Comparison of ENCODE assay signal across 17 cellular contexts in the genomic region with DNA sequence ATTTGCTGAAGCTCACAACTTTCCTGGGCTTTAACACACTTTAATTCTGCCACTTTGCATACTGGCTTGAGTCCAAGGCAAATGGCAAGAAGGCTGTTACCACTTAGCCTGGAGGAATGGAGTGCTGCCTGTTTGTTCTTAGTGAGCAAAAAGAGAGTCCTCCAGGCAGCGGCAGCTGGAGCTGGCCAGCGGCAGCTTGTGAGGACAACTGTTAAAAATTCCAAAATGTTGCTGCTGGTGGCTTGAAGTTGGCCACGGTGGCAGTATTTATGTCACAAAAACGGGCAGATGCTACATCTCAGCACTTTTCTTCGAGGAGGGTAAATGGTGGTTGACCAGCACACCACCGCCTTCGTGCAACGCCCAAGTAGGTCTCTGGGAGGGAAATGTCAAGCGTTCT. TPM values are rescaled to one million over a fixed set of nuclear protein-coding genes. Genes with fewer than 3 reads are reported as not detected.
A peak's percentile ranks its signal among the peaks of the same experiment; 100 is the strongest.
DNase-seq lines count a peak whose midpoint lies in the region; ATAC-seq and TF ChIP-seq lines count a peak whose summit lies in the region.
"Had no signal": no experiment of that assay in that cellular context is flagged by ENCODE, and none has a peak within 500 bp of the region (broad histone marks: within the 10 kb centered on the region; RNA-seq: fewer than 3 reads in every experiment).

No MANE protein-coding gene starts in this region.

- H3K4me1 ChIP-seq in mammary epithelial cell (ENCODE audit: insufficient read depth, low read length) (peaks cover 22% of the 10 kb centered on the region), colonic mucosa (peaks cover 8% of the 10 kb centered on the region), thyroid gland (peaks cover 30 to 40% of the 10 kb centered on the region in 2 donors), transverse colon (peaks cover 0 to 35% (median 7%) of the 10 kb centered on the region in 4 donors)
- H3K4me1 ChIP-seq: uterus had no signal

- no peak for TF ChIP-seq CTCF in MCF 10A (IDR thresholded peaks at IDR 0.05; ENCODE audit: unreplicated experiment)
- TF ChIP-seq CTCF in mammary epithelial cell (conservative IDR thresholded peaks at IDR 0.05 in 1 of 2, IDR thresholded peaks at IDR 0.05 in 1 of 2; ENCODE audit: extremely low read depth in 1 of 2, insufficient read depth in 1 of 2, low read depth in 1 of 2, low read length in 2 of 2), result no peak
- TF ChIP-seq CTCF in colonic mucosa (IDR thresholded peaks at IDR 0.05), result no peak
- TF ChIP-seq CTCF in thyroid gland (IDR thresholded peaks at IDR 0.05), result no peak
- TF ChIP-seq CTCF in transverse colon (IDR thresholded peaks at IDR 0.05), result no peak

- TF ChIP-seq EP300 in transverse colon (IDR thresholded peaks at IDR 0.05; ENCODE audit: low read depth), result no peak

- no TSS peak for BruUV-seq in MCF 10A (replicated peaks; lab: Mats Ljungman, UMichigan)
- no TSS peak for BruUV-seq in mammary epithelial cell (replicated peaks; lab: Mats Ljungman, UMichigan)

- H3K4me3 ChIP-seq in mammary epithelial cell (replicated peaks in 1 of 3; ENCODE audit: insufficient read depth in 1 of 3, low read depth in 2 of 3, low read length in 3 of 3), result no peak overlapping the region
- no peak overlapping the region for H3K4me3 ChIP-seq in colonic mucosa
- H3K4me3 ChIP-seq in thyroid gland (replicated peaks in 1 of 3), result no peak overlapping the region
- H3K4me3 ChIP-seq in transverse colon, result no peak overlapping the region
- H3K4me3 ChIP-seq: K562, PC-9, uterus had no signal

- peaks cover 2% of the 10 kb centered on the region for H3K36me3 ChIP-seq in mammary epithelial cell (ENCODE audit: insufficient read depth, low read length)
- no peaks in the 10 kb centered on the region for H3K36me3 ChIP-seq in colonic mucosa
- no peaks in the 10 kb centered on the region for H3K36me3 ChIP-seq in thyroid gland
- no peaks in the 10 kb centered on the region for H3K36me3 ChIP-seq in transverse colon
- H3K36me3 ChIP-seq: uterus had no signal

- peaks cover 14% of the 10 kb centered on the region for H3K36me3 Mint-ChIP-seq in MCF 10A (ENCODE audit: insufficient read depth, unreplicated experiment)

- intact Hi-C loops in MCF 10A (cut with micrococcal nuclease) (no loop called here), mammary epithelial cell (cut with micrococcal nuclease) (no loop called here), colonic mucosa (cut with DNase I) (no loop called here), thyroid gland (cut with DNase I) (no loop called here), transverse colon (cut with DNase I; ENCODE audit: low total_unique reads) (no loop called here)

- dilution Hi-C loops in mammary epithelial cell (cut with HindIII; ENCODE audit: low sequenced_read_pairs), result no loop called here

- no peak overlapping the region for H3K9ac ChIP-seq in mammary epithelial cell (ENCODE audit: insufficient read depth, low read length)
- no peak overlapping the region for H3K9ac ChIP-seq in colonic mucosa (ENCODE audit: low read depth in 2 of 2, low read length in 2 of 2)

- in situ Hi-C loops in mammary epithelial cell (cut with MboI; ENCODE audit: low sequenced_read_pairs in 2 of 2) (no loop called here), transverse colon (cut with MboI; ENCODE audit: low pct_ligation_motif_present in 1 of 4, low pct_unique_long_range_greater_than_20kb in 1 of 4, low sequenced_read_pairs in 3 of 4) (loop anchor here in 2 of 4 donors (5.0 to 25.0 kb wide), 2 partner anchors 184 to 324 kb away; no protein-coding TSS in a partner anchor)

- POLR2A ChIA-PET in MCF 10A (lab: Yijun Ruan, JAX), result interaction anchor here (0.6 to 4.1 kb wide), 10 partner anchors 28 to 236 kb away, joined by 3 to 20 read pairs (median 4); a partner anchor contains a TSS

- no peaks in the 10 kb centered on the region for H3K79me2 ChIP-seq in mammary epithelial cell (ENCODE audit: insufficient read depth, low read length)

- H3K27ac Mint-ChIP-seq in MCF 10A (ENCODE audit: low read depth, unreplicated experiment), result peak overlapping the region; percentile 84
- H3K27ac Mint-ChIP-seq: activated T-helper 2 cell treated with anti-CD3 and anti-CD28 coated beads, Interferon-gamma antibody, Interleukin-2, Interleukin-4, amounts not matched to agents 10 μg/mL and 5 μg/mL and 100 μg/mL, durations not matched to agents 14 hours and 24 hours and 36 hours had no signal

- H2AFZ ChIP-seq in mammary epithelial cell (ENCODE audit: low read depth, low read length), result no peak overlapping the region
- H2AFZ ChIP-seq: PC-9 had no signal

- no peak overlapping the region for H3K4me3 Mint-ChIP-seq in MCF 10A (ENCODE audit: unreplicated experiment)
- H3K4me3 Mint-ChIP-seq: activated CD4-positive, alpha-beta T cell treated with anti-CD3 and anti-CD28 coated beads, Interleukin-2, amount 10 ng/mL, durations not matched to agents 7 days and 5 days; T-cell had no signal

- no peaks in the 10 kb centered on the region for H4K20me1 ChIP-seq in mammary epithelial cell (ENCODE audit: insufficient read depth, low read length)

- TF ChIP-seq POLR2A in thyroid gland (IDR thresholded peaks at IDR 0.05), result no peak
- no peak for TF ChIP-seq POLR2A in transverse colon (IDR thresholded peaks at IDR 0.05)

- no peak for ATAC-seq in GM18858 (IDR thresholded peaks at IDR 0.05; ENCODE audit: unreplicated experiment)
- ATAC-seq: K562, T-cell had no signal

- H3K27ac ChIP-seq in mammary epithelial cell (ENCODE audit: insufficient read depth, low read depth, low read length) (no peak overlapping the region), colonic mucosa (no peak overlapping the region), thyroid gland (peak overlapping the region in 1 of 3 donors; percentile 78), transverse colon (no peak overlapping the region)
- H3K27ac ChIP-seq: PC-9, uterus had no signal

- H3K9me3 Mint-ChIP-seq in MCF 10A (ENCODE audit: unreplicated experiment), result no peaks in the 10 kb centered on the region
- H3K9me3 Mint-ChIP-seq: activated CD4-positive, alpha-beta T cell treated with anti-CD3 and anti-CD28 coated beads, Interleukin-2, amount 10 ng/mL, durations not matched to agents 7 days and 5 days; activated T-helper 2 cell treated with anti-CD3 and anti-CD28 coated beads, Interferon-gamma antibody, Interleukin-2, Interleukin-4, amounts not matched to agents 10 μg/mL and 5 μg/mL and 100 μg/mL, durations not matched to agents 14 hours and 24 hours and 36 hours; T-cell had no signal

- no peaks in the 10 kb centered on the region for H3K27me3 Mint-ChIP-seq in MCF 10A (ENCODE audit: insufficient read depth, unreplicated experiment)
- H3K27me3 Mint-ChIP-seq: activated CD4-positive, alpha-beta T cell treated with anti-CD3 and anti-CD28 coated beads, Interleukin-2, amount 10 ng/mL, durations not matched to agents 7 days and 5 days; T-cell had no signal

- H3K4me2 ChIP-seq in mammary epithelial cell (ENCODE audit: insufficient read depth, low read depth, low read length), result no peak overlapping the region
- H3K4me2 ChIP-seq: PC-9 had no signal

- no peaks in the 10 kb centered on the region for H3K9me3 ChIP-seq in mammary epithelial cell (replicated peaks; ENCODE audit: insufficient read depth, low read length)
- no peaks in the 10 kb centered on the region for H3K9me3 ChIP-seq in colonic mucosa
- H3K9me3 ChIP-seq in thyroid gland, result no peaks in the 10 kb centered on the region
- no peaks in the 10 kb centered on the region for H3K9me3 ChIP-seq in transverse colon
- H3K9me3 ChIP-seq: uterus had no signal

- H3K27me3 ChIP-seq in mammary epithelial cell (ENCODE audit: insufficient read depth, low read length) (no peaks in the 10 kb centered on the region), colonic mucosa (no peaks in the 10 kb centered on the region), thyroid gland (no peaks in the 10 kb centered on the region), transverse colon (no peaks in the 10 kb centered on the region)
- H3K27me3 ChIP-seq: uterus had no signal

- H3K4me1 Mint-ChIP-seq in MCF 10A (ENCODE audit: insufficient read depth, unreplicated experiment), result peaks cover 63% of the 10 kb centered on the region

- CTCF ChIA-PET in MCF 10A (lab: Yijun Ruan, JAX), result interaction anchor here (0.7 to 5.7 kb wide), 10 partner anchors 20 to 260 kb away, joined by 3 to 101 read pairs (median 4); no protein-coding TSS in a partner anchor
- CTCF ChIA-PET in mammary epithelial cell (lab: Charles Lee; ENCODE audit: low non-redundant PET), result interaction anchor here (1.4 kb wide), 1 partner anchor 185 kb away, joined by 7 read pairs; no protein-coding TSS in a partner anchor

- DNase-seq in MCF 10A (ENCODE audit: unreplicated experiment), result peak; percentile 37
- no peak for DNase-seq in mammary epithelial cell
- peak; percentile 77 for DNase-seq in NCI-H524 treated with DMSO at 0.1 percent for 48 hours (lab: John Stamatoyannopoulos, UW)
- DNase-seq in colonic mucosa, result peak; percentile 13
- DNase-seq in thyroid gland, result peak; percentile 74
- DNase-seq in transverse colon, result no peak
- DNase-seq in activated naive CD4-positive, alpha-beta T cell treated with anti-CD3 and anti-CD28 coated beads, Interleukin-2, amount 50 U/mL, for 16 hours, result no peak
- DNase-seq: activated CD4-positive, alpha-beta T cell treated with anti-CD3 and anti-CD28 coated beads, Interleukin-2, amount 10 ng/mL, durations not matched to agents 7 days and 5 days; AML-193; effector CD8-positive, alpha-beta T cell; glutamatergic neuron; PC-9; T-cell; uterus had no signal

- WGBS in mammary epithelial cell (ENCODE audit: low coverage, missing lambda C conversion rate), result 58% methylated on average over 9 of the region's 9 CpGs
- 54 to 73% methylated on average over 9 of the region's 9 CpGs for WGBS in thyroid gland, 2 donors
- WGBS in transverse colon (ENCODE audit: low coverage in 1 of 2), 2 donors, result 71 to 88% methylated on average over 5 to 9 of the region's 9 CpGs

RNA-seq across cellular contexts. Expression of a gene that starts 27.3 kb away (rescaled TPM):
- total RNA-seq in MCF 10A (2022), result 18.6 and 19.7 TPM in 2 replicates
- 10 to 100 TPM; 13.0 to 20.5 TPM for total RNA-seq in mammary epithelial cell
- polyA plus RNA-seq in mammary epithelial cell, result 11.4 TPM
- polyA minus RNA-seq in mammary epithelial cell, result 27.1 TPM
- total RNA-seq in colonic mucosa, result 10 to 100 TPM; 13.6 to 18.4 TPM
- total RNA-seq in thyroid gland, result 1 to 10 TPM; 5.2 to 8.9 (median 7.0) TPM
- total RNA-seq in transverse colon, result 10 to 100 TPM in 3 of 4 donors, 1 to 10 TPM in 1; 4.6 to 33.7 (median 23.3) TPM

RNA-seq across cellular contexts. Expression of a gene that starts 29.4 kb away (rescaled TPM):
- total RNA-seq in MCF 10A (2022) (47.7 and 55.8 TPM in 2 replicates), mammary epithelial cell (100 to 1,000 TPM in 1 of 2 donors, 10 to 100 TPM in 1; 48.9 to 116 TPM), colonic mucosa (10 to 100 TPM; 41.3 to 45.2 TPM), thyroid gland (100 to 1,000 TPM in 3 of 4 donors, 10 to 100 TPM in 1; 71.2 to 145 (median 121) TPM), transverse colon (10 to 100 TPM; 34.8 to 55.8 (median 46.8) TPM)
- polyA plus RNA-seq in mammary epithelial cell, result 51.3 TPM
- polyA minus RNA-seq in mammary epithelial cell, result 50.4 TPM

Comparison
In these comparisons a context has a peak if more than half of its experiments do, and no peak if none do; other contexts are left out.
1. DNase-seq: peak in MCF 10A (single experiment), NCI-H524 treated with DMSO at 0.1 percent for 48 hours (single experiment), colonic mucosa (single experiment) and thyroid gland (2 of 2); none in mammary epithelial cell (single experiment), transverse colon (single experiment) and activated naive CD4-positive, alpha-beta T cell treated with anti-CD3 and anti-CD28 coated beads, Interleukin-2, amount 50 U/mL, for 16 hours (single experiment).